ENCODE assay signal across 1 cellular context in the genomic region with DNA sequence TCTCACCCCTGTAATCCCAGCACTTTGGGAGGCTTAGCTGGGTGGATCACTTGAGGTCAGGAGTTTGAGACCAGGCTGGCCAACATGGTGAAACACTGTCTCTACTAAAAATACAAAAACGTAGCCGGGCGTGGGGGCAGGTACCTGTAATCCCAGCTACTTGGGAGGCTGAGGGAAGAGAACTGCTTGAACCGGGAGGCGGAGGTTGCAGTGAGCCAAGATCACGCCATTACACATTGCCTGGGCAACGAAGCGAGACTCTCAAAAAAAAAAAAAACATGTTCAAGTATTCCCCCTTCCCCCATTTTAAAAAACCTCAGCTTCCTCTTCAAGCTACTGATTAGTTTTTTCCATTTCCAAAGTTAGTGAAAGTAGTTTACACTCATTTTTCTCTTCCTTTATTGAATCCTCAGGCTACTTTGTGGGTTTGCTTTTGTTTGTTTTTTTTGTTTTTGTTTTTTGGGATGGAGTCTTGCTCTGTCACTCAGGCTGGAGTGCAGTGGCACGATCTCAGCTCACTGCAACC.
TF ChIP-seq lines count a peak whose summit lies in the region.

No MANE protein-coding gene starts in this region.

TF ChIP-seq in GM12878, 131 proteins besides CTCF, POLR2A, EP300 and RAD21:
- TF ChIP-seq NBN (IDR thresholded peaks at IDR 0.05) = peak; percentile 47; the same call in 1 of the 2 replicates
- TF ChIP-seq IKZF1 (conservative IDR thresholded peaks at IDR 0.05) = peak; percentile 58; the same call in 1 of the 2 replicates
- TF ChIP-seq, protein P1, sequence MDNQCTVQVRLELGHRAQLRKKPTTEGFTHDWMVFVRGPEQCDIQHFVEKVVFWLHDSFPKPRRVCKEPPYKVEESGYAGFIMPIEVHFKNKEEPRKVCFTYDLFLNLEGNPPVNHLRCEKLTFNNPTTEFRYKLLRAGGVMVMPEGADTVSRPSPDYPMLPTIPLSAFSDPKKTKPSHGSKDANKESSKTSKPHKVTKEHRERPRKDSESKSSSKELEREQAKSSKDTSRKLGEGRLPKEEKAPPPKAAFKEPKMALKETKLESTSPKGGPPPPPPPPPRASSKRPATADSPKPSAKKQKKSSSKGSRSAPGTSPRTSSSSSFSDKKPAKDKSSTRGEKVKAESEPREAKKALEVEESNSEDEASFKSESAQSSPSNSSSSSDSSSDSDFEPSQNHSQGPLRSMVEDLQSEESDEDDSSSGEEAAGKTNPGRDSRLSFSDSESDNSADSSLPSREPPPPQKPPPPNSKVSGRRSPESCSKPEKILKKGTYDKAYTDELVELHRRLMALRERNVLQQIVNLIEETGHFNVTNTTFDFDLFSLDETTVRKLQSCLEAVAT (IDR thresholded peaks at IDR 0.05) = peak; percentile 66; the same call in 1 of the 2 replicates
- TF ChIP-seq FOXM1 (IDR thresholded peaks at IDR 0.05; ENCODE audit: low read depth, low read length) = peak; percentile 42; the same call in 1 of the 2 replicates
- TF ChIP-seq, protein P2, sequence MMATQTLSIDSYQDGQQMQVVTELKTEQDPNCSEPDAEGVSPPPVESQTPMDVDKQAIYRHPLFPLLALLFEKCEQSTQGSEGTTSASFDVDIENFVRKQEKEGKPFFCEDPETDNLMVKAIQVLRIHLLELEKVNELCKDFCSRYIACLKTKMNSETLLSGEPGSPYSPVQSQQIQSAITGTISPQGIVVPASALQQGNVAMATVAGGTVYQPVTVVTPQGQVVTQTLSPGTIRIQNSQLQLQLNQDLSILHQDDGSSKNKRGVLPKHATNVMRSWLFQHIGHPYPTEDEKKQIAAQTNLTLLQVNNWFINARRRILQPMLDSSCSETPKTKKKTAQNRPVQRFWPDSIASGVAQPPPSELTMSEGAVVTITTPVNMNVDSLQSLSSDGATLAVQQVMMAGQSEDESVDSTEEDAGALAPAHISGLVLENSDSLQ (IDR thresholded peaks at IDR 0.05) = peak; percentile 79
- 0 out of 2 replicates have a peak, but pooled peaks have one; percentile 13 for TF ChIP-seq SPI1 (IDR thresholded peaks at IDR 0.05; ENCODE audit: borderline replicate concordance, insufficient read depth, low read depth, low read length)
- peak; percentile 68 for TF ChIP-seq ATF7 (IDR thresholded peaks at IDR 0.05; ENCODE audit: low read depth)
- peak; percentile 15; the same call in 1 of the 2 replicates for TF ChIP-seq EED (IDR thresholded peaks at IDR 0.05; ENCODE audit: low read depth)
- TF ChIP-seq ZNF384 (IDR thresholded peaks at IDR 0.05; ENCODE audit: borderline replicate concordance, low read depth, low read length) = peak; percentile 86
- peak; percentile 33; the same call in 1 of the 2 replicates for TF ChIP-seq JUNB (IDR thresholded peaks at IDR 0.05)
- peak; percentile 56 for TF ChIP-seq YY1 (IDR thresholded peaks at IDR 0.05; ENCODE audit: low read depth, low read length)
- 0 out of 2 replicates have a peak, but pooled peaks have one; percentile 28 for TF ChIP-seq SMARCA5 (IDR thresholded peaks at IDR 0.05)
- 0 out of 2 replicates have a peak, but pooled peaks have one; percentile 21 for TF ChIP-seq GABPA (IDR thresholded peaks at IDR 0.05; ENCODE audit: low read depth)
- peak; percentile 27; the same call in 1 of the 2 replicates for TF ChIP-seq CREM (IDR thresholded peaks at IDR 0.05; ENCODE audit: low read depth)
- peak; percentile 79 for TF ChIP-seq RUNX3 (IDR thresholded peaks at IDR 0.05; ENCODE audit: low read length)
- TF ChIP-seq PML (IDR thresholded peaks at IDR 0.05; ENCODE audit: low read length) = peak; percentile 58; the same call in 1 of the 2 replicates
- peak; percentile 65 for TF ChIP-seq NFIC (IDR thresholded peaks at IDR 0.05; ENCODE audit: low read depth, low read length)
- TF ChIP-seq, protein P3, sequence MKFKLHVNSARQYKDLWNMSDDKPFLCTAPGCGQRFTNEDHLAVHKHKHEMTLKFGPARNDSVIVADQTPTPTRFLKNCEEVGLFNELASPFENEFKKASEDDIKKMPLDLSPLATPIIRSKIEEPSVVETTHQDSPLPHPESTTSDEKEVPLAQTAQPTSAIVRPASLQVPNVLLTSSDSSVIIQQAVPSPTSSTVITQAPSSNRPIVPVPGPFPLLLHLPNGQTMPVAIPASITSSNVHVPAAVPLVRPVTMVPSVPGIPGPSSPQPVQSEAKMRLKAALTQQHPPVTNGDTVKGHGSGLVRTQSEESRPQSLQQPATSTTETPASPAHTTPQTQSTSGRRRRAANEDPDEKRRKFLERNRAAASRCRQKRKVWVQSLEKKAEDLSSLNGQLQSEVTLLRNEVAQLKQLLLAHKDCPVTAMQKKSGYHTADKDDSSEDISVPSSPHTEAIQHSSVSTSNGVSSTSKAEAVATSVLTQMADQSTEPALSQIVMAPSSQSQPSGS (IDR thresholded peaks at IDR 0.05; ENCODE audit: low read length) = peak; percentile 37; the same call in 1 of the 2 replicates
- peak; percentile 84 for TF ChIP-seq PAX5 (IDR thresholded peaks at IDR 0.05; ENCODE audit: borderline replicate concordance, low read depth, low read length)
- TF ChIP-seq IKZF2 (IDR thresholded peaks at IDR 0.05) = peak; percentile 78 to 89
- TF ChIP-seq, protein P4, sequence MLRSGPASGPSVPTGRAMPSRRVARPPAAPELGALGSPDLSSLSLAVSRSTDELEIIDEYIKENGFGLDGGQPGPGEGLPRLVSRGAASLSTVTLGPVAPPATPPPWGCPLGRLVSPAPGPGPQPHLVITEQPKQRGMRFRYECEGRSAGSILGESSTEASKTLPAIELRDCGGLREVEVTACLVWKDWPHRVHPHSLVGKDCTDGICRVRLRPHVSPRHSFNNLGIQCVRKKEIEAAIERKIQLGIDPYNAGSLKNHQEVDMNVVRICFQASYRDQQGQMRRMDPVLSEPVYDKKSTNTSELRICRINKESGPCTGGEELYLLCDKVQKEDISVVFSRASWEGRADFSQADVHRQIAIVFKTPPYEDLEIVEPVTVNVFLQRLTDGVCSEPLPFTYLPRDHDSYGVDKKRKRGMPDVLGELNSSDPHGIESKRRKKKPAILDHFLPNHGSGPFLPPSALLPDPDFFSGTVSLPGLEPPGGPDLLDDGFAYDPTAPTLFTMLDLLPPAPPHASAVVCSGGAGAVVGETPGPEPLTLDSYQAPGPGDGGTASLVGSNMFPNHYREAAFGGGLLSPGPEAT (IDR thresholded peaks at IDR 0.05; ENCODE audit: low read depth) = peak; percentile 89
